23 cellular contexts compared by ENCODE assay signal in genomic region chr2:121120991-121121390, GRCh38.
DNase-seq lines count a peak whose midpoint lies in the region; ATAC-seq, FAIRE-seq and TF ChIP-seq lines count a peak whose summit lies in the region.
"Had no signal": no experiment of that assay in that cellular context is flagged by ENCODE, and none has a peak within 500 bp of the region (broad histone marks: within the 10 kb centered on the region; RNA-seq: fewer than 3 reads in every experiment).

No MANE protein-coding gene starts in this region.

- H3K27me3 Mint-ChIP-seq in activated naive CD4-positive, alpha-beta T cell treated with anti-CD3 and anti-CD28 coated beads, Interleukin-2, amount 10 ng/mL, durations not matched to agents 7 days and 5 days, result no peaks in the 10 kb centered on the region

- H3K4me3 ChIP-seq in coronary artery (no peak overlapping the region), gastrocnemius medialis (no peak overlapping the region), MM.1S (ENCODE audit: low read length) (no peak overlapping the region)
- H3K4me3 ChIP-seq: A549; BLaER1 treated with 17β-estradiol and CSF1 and Interleukin-3, amounts not matched to agents 10 nM and 100 nM had no signal

- ATAC-seq in gastrocnemius medialis, result no peak
- ATAC-seq: A549; CD8-positive, alpha-beta T cell had no signal

- H3K9ac ChIP-seq in MM.1S (ENCODE audit: low read length), result no peak overlapping the region
- H3K9ac ChIP-seq: BLaER1 treated with 17β-estradiol and CSF1 and Interleukin-3, amounts not matched to agents 10 nM and 100 nM had no signal

- no peak for DNase-seq in activated naive CD4-positive, alpha-beta T cell treated with anti-CD3 and anti-CD28 coated beads, Interleukin-2, amount 10 ng/mL, durations not matched to agents 7 days and 5 days
- DNase-seq in activated naive CD4-positive, alpha-beta T cell treated with Interleukin-2 at 50 U/mL for 16 hours, result no peak
- DNase-seq in coronary artery (ENCODE audit: low spot score) (peak; percentile 38), mesenteric fat pad (ENCODE audit: low spot score) (peak; percentile 68), urothelium cell line (ENCODE audit: low spot score) (no peak), gastrocnemius medialis (no peak), MM.1S (no peak)
- DNase-seq: AML-193; Caco-2; Calu3; CD4-positive, alpha-beta T cell; CD8-positive, alpha-beta T cell; DMS79 treated with DMSO at 0.1 percent for 48 hours; GF-D8 had no signal

- no peaks in the 10 kb centered on the region for H3K79me2 ChIP-seq in MM.1S (ENCODE audit: low read length)

- no peaks in the 10 kb centered on the region for H3K4me1 Mint-ChIP-seq in activated naive CD4-positive, alpha-beta T cell treated with anti-CD3 and anti-CD28 coated beads, Interleukin-2, amount 10 ng/mL, durations not matched to agents 7 days and 5 days
- H3K4me1 Mint-ChIP-seq: B cell had no signal

- H3K27ac ChIP-seq in coronary artery (no peak overlapping the region), gastrocnemius medialis (no peak overlapping the region), MM.1S (ENCODE audit: low read length) (no peak overlapping the region)
- H3K27ac ChIP-seq: 22Rv1; A549; BLaER1 treated with 17β-estradiol and CSF1 and Interleukin-3, amounts not matched to agents 10 nM and 100 nM; C4-2B had no signal

- intact Hi-C loops in gastrocnemius medialis (cut with DNase I; ENCODE audit: low total_unique reads), result no loop called here

- H3F3A ChIP-seq in MM.1S (ENCODE audit: insufficient read depth, low read length), result no peaks in the 10 kb centered on the region

- no peaks in the 10 kb centered on the region for H3K36me3 Mint-ChIP-seq in activated naive CD4-positive, alpha-beta T cell treated with anti-CD3 and anti-CD28 coated beads, Interleukin-2, amount 10 ng/mL, durations not matched to agents 7 days and 5 days
- H3K36me3 Mint-ChIP-seq: CD8-positive, alpha-beta T cell had no signal

- H4K20me1 ChIP-seq in MM.1S (ENCODE audit: insufficient read depth, low read length), result no peaks in the 10 kb centered on the region
- H4K20me1 ChIP-seq: BLaER1 treated with 17β-estradiol and CSF1 and Interleukin-3, amounts not matched to agents 10 nM and 100 nM had no signal

- peak overlapping the region; percentile 37 for H3K27ac Mint-ChIP-seq in activated naive CD4-positive, alpha-beta T cell treated with anti-CD3 and anti-CD28 coated beads, Interleukin-2, amount 10 ng/mL, durations not matched to agents 7 days and 5 days
- H3K27ac Mint-ChIP-seq: B cell; CD4-positive, alpha-beta T cell; CD8-positive, alpha-beta T cell had no signal

- FAIRE-seq in urothelium cell line (lab: Jason Lieb, UNC), result peak; percentile 44
- FAIRE-seq: A549, D721Med, G401.6, GM12891, GM19239 had no signal

- H3K9me3 Mint-ChIP-seq in activated naive CD4-positive, alpha-beta T cell treated with anti-CD3 and anti-CD28 coated beads, Interleukin-2, amount 10 ng/mL, durations not matched to agents 7 days and 5 days, result no peaks in the 10 kb centered on the region
- H3K9me3 Mint-ChIP-seq: CD4-positive, alpha-beta T cell; CD8-positive, alpha-beta T cell had no signal

- no peaks in the 10 kb centered on the region for H3K9me2 ChIP-seq in MM.1S (replicated peaks; ENCODE audit: insufficient read depth, low read length)

- H3K36me3 ChIP-seq in gastrocnemius medialis (no peaks in the 10 kb centered on the region), MM.1S (replicated peaks; ENCODE audit: insufficient read depth, low read length) (no peaks in the 10 kb centered on the region)
- H3K36me3 ChIP-seq: BLaER1 treated with 17β-estradiol and CSF1 and Interleukin-3, amounts not matched to agents 10 nM and 100 nM had no signal

- CTCF ChIA-PET in activated naive CD4-positive, alpha-beta T cell treated with anti-CD3 and anti-CD28 coated beads, Interleukin-2, amount 10 ng/mL, durations not matched to agents 7 days and 5 days (lab: Charles Lee), result no interaction called here

- in situ Hi-C loops in gastrocnemius medialis (cut with MboI; ENCODE audit: low sequenced_read_pairs in 4 of 4), result loop anchor here in 1 of 4 donors (25.0 kb wide), 1 partner anchor 191 kb away; no protein-coding TSS in a partner anchor

- no peak for TF ChIP-seq CTCF in coronary artery (IDR thresholded peaks at IDR 0.05)
- no peak for TF ChIP-seq CTCF in gastrocnemius medialis (IDR thresholded peaks at IDR 0.05 in 4 of 5, conservative IDR thresholded peaks at IDR 0.05 in 1 of 5)
- no peak for TF ChIP-seq CTCF in MM.1S (IDR thresholded peaks at IDR 0.05; ENCODE audit: low read length)

- no peak overlapping the region for H2AFZ ChIP-seq in MM.1S (ENCODE audit: low read length)

- TF ChIP-seq POLR2A in gastrocnemius medialis (IDR thresholded peaks at IDR 0.05), result no peak

- no peaks in the 10 kb centered on the region for H3K9me3 ChIP-seq in gastrocnemius medialis
- no peaks in the 10 kb centered on the region for H3K9me3 ChIP-seq in MM.1S (replicated peaks; ENCODE audit: insufficient read depth, low read length)
- H3K9me3 ChIP-seq: A549, Caco-2 had no signal

- no peaks in the 10 kb centered on the region for H3K27me3 ChIP-seq in gastrocnemius medialis
- H3K27me3 ChIP-seq in MM.1S (replicated peaks; ENCODE audit: insufficient read depth, low read length), result no peaks in the 10 kb centered on the region
- H3K27me3 ChIP-seq: BLaER1 treated with 17β-estradiol and CSF1 and Interleukin-3, amounts not matched to agents 10 nM and 100 nM had no signal

- H3K4me1 ChIP-seq in gastrocnemius medialis (no peaks in the 10 kb centered on the region), MM.1S (ENCODE audit: low read length) (no peaks in the 10 kb centered on the region)
- H3K4me1 ChIP-seq: A549; BLaER1 treated with 17β-estradiol and CSF1 and Interleukin-3, amounts not matched to agents 10 nM and 100 nM; Caco-2 had no signal

- no peak overlapping the region for H3K4me2 ChIP-seq in MM.1S (ENCODE audit: low read depth, low read length)
- H3K4me2 ChIP-seq: A549; BLaER1 treated with 17β-estradiol and CSF1 and Interleukin-3, amounts not matched to agents 10 nM and 100 nM had no signal

- no peak overlapping the region for H3K4me3 Mint-ChIP-seq in activated naive CD4-positive, alpha-beta T cell treated with anti-CD3 and anti-CD28 coated beads, Interleukin-2, amount 10 ng/mL, durations not matched to agents 7 days and 5 days
- H3K4me3 Mint-ChIP-seq: B cell; CD4-positive, alpha-beta T cell; CD8-positive, alpha-beta T cell had no signal

Comparison
In these comparisons a context has a peak if more than half of its experiments do, and no peak if none do; other contexts are left out.
1. DNase-seq: peak in coronary artery (single experiment) and mesenteric fat pad (single experiment); none in activated naive CD4-positive, alpha-beta T cell treated with anti-CD3 and anti-CD28 coated beads, Interleukin-2, amount 10 ng/mL, durations not matched to agents 7 days and 5 days (single experiment), activated naive CD4-positive, alpha-beta T cell treated with Interleukin-2 at 50 U/mL for 16 hours (single experiment), urothelium cell line (single experiment), gastrocnemius medialis (0 of 2) and MM.1S (single experiment).